In the genomic region with DNA sequence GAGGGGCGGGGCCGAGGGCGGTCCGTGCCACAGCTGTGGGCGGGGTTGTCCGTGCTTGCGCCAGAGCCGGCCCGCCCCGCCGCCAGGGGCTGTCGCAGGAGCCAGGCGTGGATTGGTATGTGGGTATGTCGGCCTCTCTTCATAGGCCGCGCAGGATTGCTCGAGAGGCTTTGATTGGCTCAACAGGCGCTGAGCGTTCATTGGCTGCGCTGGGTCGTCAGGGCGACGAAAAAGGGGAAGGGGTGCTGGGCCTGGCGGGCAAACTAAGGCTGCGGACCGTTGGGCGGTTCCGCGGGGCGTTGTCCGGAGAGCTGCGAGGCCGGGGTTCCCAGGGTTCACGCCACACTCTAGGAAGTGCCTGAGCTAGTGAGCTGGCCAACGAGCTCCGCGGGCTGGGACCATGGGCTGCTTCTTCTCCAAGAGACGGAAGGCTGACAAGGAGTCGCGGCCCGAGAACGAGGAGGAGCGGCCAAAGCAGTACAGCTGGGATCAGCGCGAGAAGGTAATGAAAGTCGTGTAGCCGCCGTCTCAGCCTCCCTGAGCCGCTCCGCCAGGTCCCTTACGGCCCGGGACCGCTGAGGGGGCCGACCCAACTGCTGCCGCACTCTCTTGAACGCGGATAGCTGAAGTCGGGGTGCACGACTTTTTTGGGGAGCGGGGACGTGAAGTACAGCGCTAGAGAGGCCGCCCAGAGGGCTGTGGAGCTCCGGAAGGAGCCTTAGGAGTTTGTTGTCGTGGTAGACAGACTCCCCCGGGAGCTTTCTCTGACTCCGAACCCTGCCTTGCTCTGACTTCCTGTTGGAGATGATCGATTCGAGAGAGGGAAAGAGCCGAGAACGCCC, we compare ENCODE assay signal across 8 cellular contexts. TPM values are rescaled to one million over a fixed set of nuclear protein-coding genes. Genes with fewer than 3 reads are reported as not detected.
DNase-seq lines count a peak whose midpoint lies in the region; TF ChIP-seq lines count a peak whose summit lies in the region.

TSS of gene RP2 (plus strand) at position 343 of the 842 bp plus-strand sequence. CDS start at position 401, 58 bp downstream.

- peak within 1 kb of the TSS; percentile 86 for H3K4me3 ChIP-seq in SK-N-MC

- peaks cover 1% of the 10 kb centered on the region; the same call in 1 of the 2 replicates for H3K27me3 Mint-ChIP-seq in HFFc6 (ENCODE audit: insufficient read depth)
- no peaks in the 10 kb centered on the region for H3K27me3 Mint-ChIP-seq in activated naive CD4-positive, alpha-beta T cell treated with anti-CD3 and anti-CD28 coated beads, Interleukin-2, amount 50 U/mL, for 24 hours

- TF ChIP-seq CTCF in HFFc6 (IDR thresholded peaks at IDR 0.05), result peak; percentile 45

- H3K4me1 Mint-ChIP-seq in HFFc6 (ENCODE audit: low read depth), result peaks cover 19% of the 10 kb centered on the region
- peaks cover 6% of the 10 kb centered on the region for H3K4me1 Mint-ChIP-seq in activated naive CD4-positive, alpha-beta T cell treated with anti-CD3 and anti-CD28 coated beads, Interleukin-2, amount 50 U/mL, for 24 hours

- no peaks in the 10 kb centered on the region for H3K9me3 ChIP-seq in SK-N-MC (ENCODE audit: low read depth, low read length)

- H3K36me3 ChIP-seq in SK-N-MC (ENCODE audit: insufficient read depth, low read length), result no peaks in the 10 kb centered on the region

- peak within 1 kb of the TSS; percentile 83 for H3K9ac ChIP-seq in SK-N-MC (ENCODE audit: insufficient read length)

- no peaks in the 10 kb centered on the region for H3K36me3 Mint-ChIP-seq in HFFc6 (ENCODE audit: low read depth)
- no peaks in the 10 kb centered on the region for H3K36me3 Mint-ChIP-seq in activated naive CD4-positive, alpha-beta T cell treated with anti-CD3 and anti-CD28 coated beads, Interleukin-2, amount 50 U/mL, for 24 hours

- DNase-seq in GM04504 (ENCODE audit: low read depth) (peak; percentile 84), HFFc6 (peak; percentile 91), NAMALWA (ENCODE audit: low spot score) (peak; percentile 95), SK-N-MC (ENCODE audit: low read depth, low spot score) (peak; percentile 61), globus pallidus (ENCODE audit: low spot score) (peak; percentile 91), non-pigmented ciliary epithelial cell (ENCODE audit: low read depth) (peak; percentile 60), substantia nigra (lab: John Stamatoyannopoulos, UW) (peak; percentile 11 to 93 (median 83))

- H3K9me3 Mint-ChIP-seq in HFFc6, result no peaks in the 10 kb centered on the region
- no peaks in the 10 kb centered on the region for H3K9me3 Mint-ChIP-seq in activated naive CD4-positive, alpha-beta T cell treated with anti-CD3 and anti-CD28 coated beads, Interleukin-2, amount 50 U/mL, for 24 hours

- peak within 1 kb of the TSS; percentile 98 for H3K27ac Mint-ChIP-seq in HFFc6
- peak within 1 kb of the TSS; percentile 97 for H3K27ac Mint-ChIP-seq in activated naive CD4-positive, alpha-beta T cell treated with anti-CD3 and anti-CD28 coated beads, Interleukin-2, amount 50 U/mL, for 24 hours

- H3K27ac ChIP-seq in SK-N-MC (peak within 1 kb of the TSS; percentile 31; the same call in 1 of the 2 replicates), substantia nigra (ENCODE audit: low read depth, low read length, poor library complexity, severe bottlenecking) (peak within 1 kb of the TSS; percentile 67)

- peak within 1 kb of the TSS; percentile 97 for H3K4me3 Mint-ChIP-seq in HFFc6
- H3K4me3 Mint-ChIP-seq in activated naive CD4-positive, alpha-beta T cell treated with anti-CD3 and anti-CD28 coated beads, Interleukin-2, amount 50 U/mL, for 24 hours, result peak within 1 kb of the TSS; percentile 97

RNA-seq across cellular contexts. Expression of gene RP2, which starts in this region (rescaled TPM):
- total RNA-seq in HFFc6 (2021; fragmentation: NEBNext Ultra II Directional; extraction: Animal tissue kit (Norgen Biotek cat#: 25700)), result 10 to 100 TPM; 10.7 to 12.7 (median 12.1) TPM

Comparison
In these comparisons a context has a peak if more than half of its experiments do, and no peak if none do; other contexts are left out.
1. Peak in every context shown above with its lines: DNase-seq, H3K4me3 ChIP-seq and H3K27ac ChIP-seq.